In the genomic region with DNA sequence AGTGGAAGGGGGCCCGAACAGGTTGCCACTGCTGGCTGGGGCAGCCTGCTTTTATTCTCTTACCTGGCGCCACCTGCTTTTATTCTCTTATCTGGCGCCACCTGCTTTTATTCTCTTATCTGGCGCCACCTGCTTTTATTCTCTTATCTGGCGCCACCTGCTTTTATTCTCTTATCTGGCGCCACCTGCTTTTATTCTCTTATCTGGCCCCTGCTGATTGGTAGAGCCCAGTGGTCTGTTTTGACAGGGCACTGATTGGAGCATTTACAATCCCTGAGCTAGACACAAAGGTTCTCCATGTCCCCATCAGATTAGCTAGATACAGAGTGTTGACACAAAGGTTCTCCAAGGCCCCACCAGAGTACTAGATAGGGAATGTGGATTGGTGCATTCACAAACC, we compare ENCODE assay signal across 2 cellular contexts. TPM values are rescaled to one million over a fixed set of nuclear protein-coding genes. Genes with fewer than 3 reads are reported as not detected.
"Had no signal": no experiment of that assay in that cellular context is flagged by ENCODE, and none has a peak within 500 bp of the region (broad histone marks: within the 10 kb centered on the region; RNA-seq: fewer than 3 reads in every experiment).

No MANE protein-coding gene starts in this region.

RNA-seq across cellular contexts. Expression of a gene that starts 52.5 kb away (rescaled TPM):
- total RNA-seq: LHCN-M2, NCI-H460 had no signal
